Comparison of ENCODE assay signal across 8 cellular contexts in genomic region chr3:107740992-107741896, GRCh38.
DNase-seq lines count a peak whose midpoint lies in the region; ATAC-seq and TF ChIP-seq lines count a peak whose summit lies in the region.

No MANE protein-coding gene starts in this region.

- H3K9ac ChIP-seq in neural cell (ENCODE audit: low read length), result no peak overlapping the region

- no peak overlapping the region for H2AFZ ChIP-seq in neural cell (ENCODE audit: low read depth, low read length)

- H3K27ac Mint-ChIP-seq in activated CD4-positive, alpha-beta memory T cell treated with anti-CD3 and anti-CD28 coated beads for 36 hours, result no peak overlapping the region
- H3K27ac Mint-ChIP-seq in activated T-helper 2 cell treated with anti-CD3 and anti-CD28 coated beads, Interferon-gamma antibody, Interleukin-2, Interleukin-4, amounts not matched to agents 10 μg/mL and 5 μg/mL and 100 μg/mL, durations not matched to agents 14 hours and 24 hours and 36 hours, result no peak overlapping the region

- no peaks in the 10 kb centered on the region for H3K9me3 Mint-ChIP-seq in activated CD4-positive, alpha-beta memory T cell treated with anti-CD3 and anti-CD28 coated beads for 36 hours
- H3K9me3 Mint-ChIP-seq in activated T-helper 2 cell treated with anti-CD3 and anti-CD28 coated beads, Interferon-gamma antibody, Interleukin-2, Interleukin-4, amounts not matched to agents 10 μg/mL and 5 μg/mL and 100 μg/mL, durations not matched to agents 14 hours and 24 hours and 36 hours, result no peaks in the 10 kb centered on the region

- TF ChIP-seq CTCF in choroid plexus epithelial cell (conservative IDR thresholded peaks at IDR 0.05; ENCODE audit: low read depth, low read length) (peak; percentile 54), neural cell (IDR thresholded peaks at IDR 0.05; ENCODE audit: poor library complexity, severe bottlenecking) (peak; percentile 81)

- ATAC-seq in GM21723 (IDR thresholded peaks at IDR 0.05; ENCODE audit: unreplicated experiment) (no peak), HG03196 (IDR thresholded peaks at IDR 0.05; ENCODE audit: unreplicated experiment) (no peak)

- TF ChIP-seq EP300 in neural cell (conservative IDR thresholded peaks at IDR 0.05; ENCODE audit: poor library complexity, severe bottlenecking), result no peak

- H3K4me3 ChIP-seq in choroid plexus epithelial cell (ENCODE audit: low read depth, low read length) (no peak overlapping the region), neural cell (ENCODE audit: low read length) (no peak overlapping the region)

- peaks cover 2% of the 10 kb centered on the region for H3K36me3 Mint-ChIP-seq in activated CD4-positive, alpha-beta memory T cell treated with anti-CD3 and anti-CD28 coated beads for 36 hours
- H3K36me3 Mint-ChIP-seq in activated T-helper 2 cell treated with anti-CD3 and anti-CD28 coated beads, Interferon-gamma antibody, Interleukin-2, Interleukin-4, amounts not matched to agents 10 μg/mL and 5 μg/mL and 100 μg/mL, durations not matched to agents 14 hours and 24 hours and 36 hours (ENCODE audit: low read depth), result no peaks in the 10 kb centered on the region

- peak; percentile 89 for TF ChIP-seq RAD21 in neural cell (conservative IDR thresholded peaks at IDR 0.05)

- CTCF ChIA-PET in activated CD4-positive, alpha-beta memory T cell treated with anti-CD3 and anti-CD28 coated beads for 36 hours (lab: Charles Lee), result interaction anchor here (0.9 to 7.0 kb wide), 12 partner anchors 9 to 505 kb away, joined by 3 to 82 read pairs (median 5); no protein-coding TSS in a partner anchor

- intact Hi-C loops in activated CD4-positive, alpha-beta memory T cell treated with anti-CD3 and anti-CD28 coated beads for 36 hours (cut with micrococcal nuclease), result loop anchor here (1.0 to 5.0 kb wide), 3 partner anchors 51 to 169 kb away; no protein-coding TSS in a partner anchor
- intact Hi-C loops in activated T-helper 2 cell treated with anti-CD3 and anti-CD28 coated beads, Interferon-gamma antibody, Interleukin-2, Interleukin-4, amounts not matched to agents 10 μg/mL and 5 μg/mL and 100 μg/mL, durations not matched to agents 14 hours and 24 hours and 36 hours (cut with micrococcal nuclease), result loop anchor here (5.0 to 10.0 kb wide), 3 partner anchors 49 to 166 kb away; no protein-coding TSS in a partner anchor

- H3K27me3 ChIP-seq in neural cell (ENCODE audit: insufficient read depth, low read depth, low read length), result no peaks in the 10 kb centered on the region

- H3K4me2 ChIP-seq in neural cell (ENCODE audit: low read length), result no peak overlapping the region

- no peaks in the 10 kb centered on the region for H3K27me3 Mint-ChIP-seq in activated CD4-positive, alpha-beta memory T cell treated with anti-CD3 and anti-CD28 coated beads for 36 hours
- H3K27me3 Mint-ChIP-seq in activated T-helper 2 cell treated with anti-CD3 and anti-CD28 coated beads, Interferon-gamma antibody, Interleukin-2, Interleukin-4, amounts not matched to agents 10 μg/mL and 5 μg/mL and 100 μg/mL, durations not matched to agents 14 hours and 24 hours and 36 hours (ENCODE audit: low read depth), result no peaks in the 10 kb centered on the region

- H3K36me3 ChIP-seq in neural cell (ENCODE audit: insufficient read depth, low read length), result no peaks in the 10 kb centered on the region

- no peak overlapping the region for H3K4me3 Mint-ChIP-seq in activated CD4-positive, alpha-beta memory T cell treated with anti-CD3 and anti-CD28 coated beads for 36 hours
- no peak overlapping the region for H3K4me3 Mint-ChIP-seq in activated T-helper 2 cell treated with anti-CD3 and anti-CD28 coated beads, Interferon-gamma antibody, Interleukin-2, Interleukin-4, amounts not matched to agents 10 μg/mL and 5 μg/mL and 100 μg/mL, durations not matched to agents 14 hours and 24 hours and 36 hours (ENCODE audit: low read depth)

- peak; percentile 53 for DNase-seq in ELR (ENCODE audit: low read depth)
- peak; percentile 54 for DNase-seq in NCI-H146 (lab: John Stamatoyannopoulos, UW)
- DNase-seq in choroid plexus epithelial cell (ENCODE audit: low read depth), result peak; percentile 62
- no peak for DNase-seq in activated CD4-positive, alpha-beta memory T cell treated with anti-CD3 and anti-CD28 coated beads for 36 hours
- DNase-seq in activated T-helper 2 cell treated with anti-CD3 and anti-CD28 coated beads, Interferon-gamma antibody, Interleukin-2, Interleukin-4, amounts not matched to agents 10 μg/mL and 5 μg/mL and 100 μg/mL, durations not matched to agents 14 hours and 24 hours and 36 hours (ENCODE audit: low spot score), result no peak

- POLR2A ChIA-PET in activated CD4-positive, alpha-beta memory T cell treated with anti-CD3 and anti-CD28 coated beads for 36 hours (lab: Charles Lee), result no interaction called here

- H4K20me1 ChIP-seq in neural cell (ENCODE audit: insufficient read depth), result no peaks in the 10 kb centered on the region

- H3K9me3 ChIP-seq in neural cell (ENCODE audit: low read length), result no peaks in the 10 kb centered on the region

- H3K79me2 ChIP-seq in neural cell (replicated peaks; ENCODE audit: insufficient read depth, low read length), result no peaks in the 10 kb centered on the region

- H3K9me2 ChIP-seq in neural cell (ENCODE audit: insufficient read depth, low read length), result no peaks in the 10 kb centered on the region

- no peak overlapping the region for H3K27ac ChIP-seq in neural cell (ENCODE audit: low read length)

- no peaks in the 10 kb centered on the region for H3F3A ChIP-seq in neural cell (ENCODE audit: insufficient read depth, low read length, poor library complexity, severe bottlenecking)

- no peaks in the 10 kb centered on the region for H3K4me1 Mint-ChIP-seq in activated CD4-positive, alpha-beta memory T cell treated with anti-CD3 and anti-CD28 coated beads for 36 hours (ENCODE audit: low read depth)
- H3K4me1 Mint-ChIP-seq in activated T-helper 2 cell treated with anti-CD3 and anti-CD28 coated beads, Interferon-gamma antibody, Interleukin-2, Interleukin-4, amounts not matched to agents 10 μg/mL and 5 μg/mL and 100 μg/mL, durations not matched to agents 14 hours and 24 hours and 36 hours (ENCODE audit: low read depth), result no peaks in the 10 kb centered on the region

TF ChIP-seq in neural cell, 6 proteins besides CTCF, POLR2A, EP300 and RAD21:
- TF ChIP-seq TAF1 (IDR thresholded peaks at IDR 0.05; ENCODE audit: low read depth) (no peak), MXI1 (conservative IDR thresholded peaks at IDR 0.05; ENCODE audit: poor library complexity, severe bottlenecking) (no peak), SMC3 (conservative IDR thresholded peaks at IDR 0.05; ENCODE audit: poor library complexity) (peak; percentile 91)

Comparison
In these comparisons a context has a peak if more than half of its experiments do, and no peak if none do; other contexts are left out.
1. DNase-seq: peak in ELR (single experiment), NCI-H146 (single experiment) and choroid plexus epithelial cell (single experiment); none in activated CD4-positive, alpha-beta memory T cell treated with anti-CD3 and anti-CD28 coated beads for 36 hours (single experiment) and activated T-helper 2 cell treated with anti-CD3 and anti-CD28 coated beads, Interferon-gamma antibody, Interleukin-2, Interleukin-4, amounts not matched to agents 10 μg/mL and 5 μg/mL and 100 μg/mL, durations not matched to agents 14 hours and 24 hours and 36 hours (single experiment).